Comparison of ENCODE assay signal across 3 cellular contexts in the genomic region with DNA sequence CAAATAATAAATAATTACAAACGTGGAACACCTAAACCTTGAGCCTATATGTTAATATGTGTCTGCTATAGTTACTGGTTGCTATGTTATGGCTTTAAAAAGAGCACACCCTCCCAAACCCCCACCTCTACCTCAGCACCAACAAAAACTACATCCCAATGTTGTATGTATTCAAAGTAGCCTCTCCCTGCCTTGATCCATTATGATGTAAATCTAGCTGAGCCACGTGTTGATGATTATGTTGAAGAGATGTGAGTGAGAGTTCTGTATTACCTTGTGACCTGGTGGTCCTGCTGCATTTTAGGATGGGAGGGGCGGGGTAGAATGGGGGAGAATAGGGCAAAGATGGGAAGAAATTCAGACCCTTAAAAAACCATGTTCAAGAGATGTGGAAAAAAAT.
TF ChIP-seq lines count a peak whose summit lies in the region.

No MANE protein-coding gene starts in this region.

TF ChIP-seq in GM23338, 12 proteins besides CTCF, POLR2A, EP300 and RAD21 (continues in another document):
- TF ChIP-seq, protein P1, sequence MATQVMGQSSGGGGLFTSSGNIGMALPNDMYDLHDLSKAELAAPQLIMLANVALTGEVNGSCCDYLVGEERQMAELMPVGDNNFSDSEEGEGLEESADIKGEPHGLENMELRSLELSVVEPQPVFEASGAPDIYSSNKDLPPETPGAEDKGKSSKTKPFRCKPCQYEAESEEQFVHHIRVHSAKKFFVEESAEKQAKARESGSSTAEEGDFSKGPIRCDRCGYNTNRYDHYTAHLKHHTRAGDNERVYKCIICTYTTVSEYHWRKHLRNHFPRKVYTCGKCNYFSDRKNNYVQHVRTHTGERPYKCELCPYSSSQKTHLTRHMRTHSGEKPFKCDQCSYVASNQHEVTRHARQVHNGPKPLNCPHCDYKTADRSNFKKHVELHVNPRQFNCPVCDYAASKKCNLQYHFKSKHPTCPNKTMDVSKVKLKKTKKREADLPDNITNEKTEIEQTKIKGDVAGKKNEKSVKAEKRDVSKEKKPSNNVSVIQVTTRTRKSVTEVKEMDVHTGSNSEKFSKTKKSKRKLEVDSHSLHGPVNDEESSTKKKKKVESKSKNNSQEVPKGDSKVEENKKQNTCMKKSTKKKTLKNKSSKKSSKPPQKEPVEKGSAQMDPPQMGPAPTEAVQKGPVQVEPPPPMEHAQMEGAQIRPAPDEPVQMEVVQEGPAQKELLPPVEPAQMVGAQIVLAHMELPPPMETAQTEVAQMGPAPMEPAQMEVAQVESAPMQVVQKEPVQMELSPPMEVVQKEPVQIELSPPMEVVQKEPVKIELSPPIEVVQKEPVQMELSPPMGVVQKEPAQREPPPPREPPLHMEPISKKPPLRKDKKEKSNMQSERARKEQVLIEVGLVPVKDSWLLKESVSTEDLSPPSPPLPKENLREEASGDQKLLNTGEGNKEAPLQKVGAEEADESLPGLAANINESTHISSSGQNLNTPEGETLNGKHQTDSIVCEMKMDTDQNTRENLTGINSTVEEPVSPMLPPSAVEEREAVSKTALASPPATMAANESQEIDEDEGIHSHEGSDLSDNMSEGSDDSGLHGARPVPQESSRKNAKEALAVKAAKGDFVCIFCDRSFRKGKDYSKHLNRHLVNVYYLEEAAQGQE (IDR thresholded peaks at IDR 0.05; ENCODE audit: unreplicated experiment) = no peak
- no peak for TF ChIP-seq CREB1 (CRISPR knock-in tag; IDR thresholded peaks at IDR 0.05; ENCODE audit: low read depth)

TF ChIP-seq in GM12891, 5 proteins besides CTCF, POLR2A, EP300 and RAD21 (continued from another document):
- TF ChIP-seq SPI1 (IDR thresholded peaks at IDR 0.05; ENCODE audit: low read depth, low read length) (no peak), TAF1 (IDR thresholded peaks at IDR 0.05; ENCODE audit: low read depth, low read length) (no peak)

TF ChIP-seq in SK-N-SH, 30 proteins besides CTCF, POLR2A, EP300 and RAD21:
- TF ChIP-seq, protein P1 (IDR thresholded peaks at IDR 0.05; ENCODE audit: low read depth, low read length) = no peak
- TF ChIP-seq GABPA (IDR thresholded peaks at IDR 0.05; ENCODE audit: low read depth) = no peak
